Comparison of ENCODE assay signal across 11 cellular contexts in the genomic region with DNA sequence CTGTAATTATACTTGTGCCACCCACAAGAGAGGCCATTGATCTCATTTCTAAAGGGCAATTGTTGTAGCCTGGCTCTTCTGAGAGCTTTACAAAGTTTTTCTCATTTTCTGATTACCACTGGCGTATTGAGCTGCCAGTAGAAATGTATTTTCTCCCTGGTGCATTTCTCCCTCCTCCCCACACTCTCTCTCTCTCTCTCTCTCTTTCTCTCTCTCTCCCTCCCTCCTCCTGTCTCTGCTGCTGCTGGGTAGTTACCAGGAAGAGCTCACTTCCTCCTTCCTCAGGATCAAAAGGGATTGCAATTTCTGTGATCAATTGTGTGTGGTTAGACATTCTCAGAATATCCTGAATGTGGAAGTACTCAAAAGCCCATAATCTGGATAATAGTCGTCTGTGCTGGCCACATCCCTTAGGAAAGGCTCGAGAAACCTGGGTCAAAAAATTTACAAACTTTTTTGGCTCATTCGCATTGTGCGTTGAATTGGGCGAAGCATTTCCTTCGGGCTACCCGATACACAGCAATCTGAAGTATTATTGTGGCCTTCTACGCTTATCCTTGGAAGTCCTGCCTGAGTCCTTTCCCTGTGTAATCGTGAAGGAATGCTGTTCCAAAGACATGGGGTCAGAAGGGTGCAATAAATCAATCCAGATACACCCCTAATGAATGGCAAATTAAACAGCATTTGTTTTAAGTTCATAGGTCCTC.
DNase-seq lines count a peak whose midpoint lies in the region; FAIRE-seq and TF ChIP-seq lines count a peak whose summit lies in the region.
"Had no signal": no experiment of that assay in that cellular context is flagged by ENCODE, and none has a peak within 500 bp of the region (broad histone marks: within the 10 kb centered on the region; RNA-seq: fewer than 3 reads in every experiment).

No MANE protein-coding gene starts in this region.

- no peaks in the 10 kb centered on the region for H4K20me1 ChIP-seq in SK-N-SH (ENCODE audit: insufficient read depth)

- H3K79me2 ChIP-seq in SK-N-SH (ENCODE audit: insufficient read depth): 0 out of 2 replicates have a peak, but pooled peaks cover 6% of the 10 kb centered on the region

- H3K27ac ChIP-seq in left ventricle myocardium inferior (replicated peaks) (peak overlapping the region; percentile 15), SK-N-SH (ENCODE audit: low read depth in 2 of 2, low read length in 1 of 2) (peak overlapping the region; percentile 83 to 100; a peak in 3 of 4 replicates), coronary artery (no peak overlapping the region)
- H3K27ac ChIP-seq: thoracic aorta had no signal

- no peak for TF ChIP-seq EP300 in SK-N-SH (IDR thresholded peaks at IDR 0.05; ENCODE audit: borderline replicate concordance in 1 of 2, low read depth in 1 of 2, low read length in 1 of 2)

- H3K9me3 ChIP-seq in left ventricle myocardium inferior (replicated peaks) (peaks cover under 1% of the 10 kb centered on the region), SK-N-SH (no peaks in the 10 kb centered on the region)
- H3K9me3 ChIP-seq: thoracic aorta had no signal

- H3K4me1 ChIP-seq in left ventricle myocardium inferior: no peaks in the 10 kb centered on the region
- H3K4me1 ChIP-seq in SK-N-SH (ENCODE audit: control insufficient read depth in 1 of 2, insufficient read depth in 2 of 2, low read depth in 1 of 2, low read length in 1 of 2): peaks cover 0 to 38% of the 10 kb centered on the region in 2 experiments; a peak in 3 of 4 replicates

- H3K27me3 ChIP-seq in left ventricle myocardium inferior (ENCODE audit: low read depth) (no peaks in the 10 kb centered on the region), SK-N-SH (ENCODE audit: insufficient read depth) (no peaks in the 10 kb centered on the region)

- POLR2A ChIA-PET in SK-N-SH (lab: Yijun Ruan, JAX): no interaction called here

- peak overlapping the region; percentile 38; the same call in 1 of the 2 replicates for H3K9ac ChIP-seq in SK-N-SH

- intact Hi-C loops in left ventricle myocardium inferior (cut with micrococcal nuclease) (no loop called here), cardiac septum (cut with DNase I) (no loop called here)

- TF ChIP-seq RAD21 in SK-N-SH (IDR thresholded peaks at IDR 0.05; ENCODE audit: low read length): no peak

- DNase-seq in left ventricle myocardium inferior: no peak
- no peak for DNase-seq in cardiac septum (ENCODE audit: low spot score)
- no peak for DNase-seq in SK-N-SH
- peak; percentile 85 for DNase-seq in fibroblast of the aortic adventitia (ENCODE audit: low read depth)
- DNase-seq in frontal cortex (ENCODE audit: low spot score in 2 of 2): no peak
- DNase-seq in HUDEP-2 (lab: John Stamatoyannopoulos, UW; ENCODE audit: unreplicated experiment in 76 of 76): no peak
- DNase-seq in coronary artery (ENCODE audit: low spot score): no peak
- no peak for DNase-seq in GM12891 (ENCODE audit: insufficient read length, low spot score)
- DNase-seq: naive thymus-derived CD8-positive, alpha-beta T cell had no signal

- no peak for FAIRE-seq in frontal cortex (lab: Jason Lieb, UNC)
- no peak for FAIRE-seq in GM12891 (lab: Jason Lieb, UNC)
- FAIRE-seq: A549 had no signal

- CTCF ChIA-PET in SK-N-SH (lab: Yijun Ruan, JAX): interaction anchor here (1.7 kb wide), 1 partner anchor 23 kb away, joined by 5 read pairs; no protein-coding TSS in a partner anchor

- no peaks in the 10 kb centered on the region for H3K36me3 ChIP-seq in left ventricle myocardium inferior
- peaks cover 0 to 15% of the 10 kb centered on the region in 2 experiments for H3K36me3 ChIP-seq in SK-N-SH (replicated peaks in 1 of 2; ENCODE audit: control insufficient read depth in 1 of 2, insufficient read depth in 2 of 2, low read length in 1 of 2)
- H3K36me3 ChIP-seq: thoracic aorta had no signal

- H3K4me2 ChIP-seq in SK-N-SH: 0 out of 2 replicates have a peak overlapping the region, but pooled peaks have one; percentile 9
- H3K4me2 ChIP-seq: A549 had no signal

- no peak for TF ChIP-seq POLR2A in GM12891 (IDR thresholded peaks at IDR 0.05; ENCODE audit: low read depth, low read length)

- H2AFZ ChIP-seq in SK-N-SH (ENCODE audit: low read depth): no peak overlapping the region

- WGBS in SK-N-SH (ENCODE audit: low lambda C conversion rate): 62% methylated on average over 10 of the region's 10 CpGs

- H3K4me3 ChIP-seq in left ventricle myocardium inferior (no peak overlapping the region), SK-N-SH (ENCODE audit: low read depth in 2 of 2, low read length in 1 of 2) (no peak overlapping the region), fibroblast of the aortic adventitia (ENCODE audit: low read depth, low read length) (no peak overlapping the region), coronary artery (no peak overlapping the region)
- H3K4me3 ChIP-seq: A549, thoracic aorta had no signal

- no peaks in the 10 kb centered on the region for H3K9me2 ChIP-seq in SK-N-SH

- TF ChIP-seq CTCF in left ventricle myocardium inferior (IDR thresholded peaks at IDR 0.05; ENCODE audit: borderline replicate concordance) (no peak), SK-N-SH (IDR thresholded peaks at IDR 0.05) (no peak), fibroblast of the aortic adventitia (IDR thresholded peaks at IDR 0.05; ENCODE audit: insufficient read depth, low read length) (no peak), coronary artery (IDR thresholded peaks at IDR 0.05) (no peak)

- H3F3A ChIP-seq in SK-N-SH (replicated peaks; ENCODE audit: insufficient read depth): peaks cover 39% of the 10 kb centered on the region

TF ChIP-seq in SK-N-SH, 30 proteins besides CTCF, POLR2A, EP300 and RAD21:
- no peak for TF ChIP-seq JUND (IDR thresholded peaks at IDR 0.05)
- TF ChIP-seq RFX5 (IDR thresholded peaks at IDR 0.05; ENCODE audit: low read length): no peak
- 0 out of 2 replicates have a peak, but pooled peaks have one; percentile 29 for TF ChIP-seq TCF12 (IDR thresholded peaks at IDR 0.05)
- TF ChIP-seq ELF1 (IDR thresholded peaks at IDR 0.05): no peak
- no peak for TF ChIP-seq MXI1 (IDR thresholded peaks at IDR 0.05; ENCODE audit: low read depth, low read length)
- TF ChIP-seq, protein P1, sequence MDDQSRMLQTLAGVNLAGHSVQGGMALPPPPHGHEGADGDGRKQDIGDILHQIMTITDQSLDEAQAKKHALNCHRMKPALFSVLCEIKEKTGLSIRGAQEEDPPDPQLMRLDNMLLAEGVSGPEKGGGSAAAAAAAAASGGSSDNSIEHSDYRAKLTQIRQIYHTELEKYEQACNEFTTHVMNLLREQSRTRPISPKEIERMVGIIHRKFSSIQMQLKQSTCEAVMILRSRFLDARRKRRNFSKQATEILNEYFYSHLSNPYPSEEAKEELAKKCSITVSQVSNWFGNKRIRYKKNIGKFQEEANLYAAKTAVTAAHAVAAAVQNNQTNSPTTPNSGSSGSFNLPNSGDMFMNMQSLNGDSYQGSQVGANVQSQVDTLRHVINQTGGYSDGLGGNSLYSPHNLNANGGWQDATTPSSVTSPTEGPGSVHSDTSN (IDR thresholded peaks at IDR 0.05): peak; percentile 69
- no peak for TF ChIP-seq RXRA (IDR thresholded peaks at IDR 0.05; ENCODE audit: borderline replicate concordance, low read depth)
TF ChIP-seq in SK-N-SH: peak in this region for 2.

TF ChIP-seq in GM12891, 5 proteins besides CTCF, POLR2A, EP300 and RAD21:
- TF ChIP-seq POLR2AphosphoS5 (IDR thresholded peaks at IDR 0.05; ENCODE audit: low read depth, low read length): no peak
- TF ChIP-seq PAX5 (IDR thresholded peaks at IDR 0.05; ENCODE audit: insufficient read depth, low read length, severe bottlenecking): no peak
- TF ChIP-seq SPI1 (IDR thresholded peaks at IDR 0.05; ENCODE audit: low read depth, low read length): no peak
- TF ChIP-seq POU2F2 (IDR thresholded peaks at IDR 0.05; ENCODE audit: low read depth, low read length): no peak
- no peak for TF ChIP-seq TAF1 (IDR thresholded peaks at IDR 0.05; ENCODE audit: low read depth, low read length)

Comparison
In these comparisons a context has a peak if more than half of its experiments do, and no peak if none do; other contexts are left out.
1. H3K27ac ChIP-seq: peak in left ventricle myocardium inferior (single experiment) and SK-N-SH (2 of 2); none in coronary artery (0 of 2).